In the genomic region with DNA sequence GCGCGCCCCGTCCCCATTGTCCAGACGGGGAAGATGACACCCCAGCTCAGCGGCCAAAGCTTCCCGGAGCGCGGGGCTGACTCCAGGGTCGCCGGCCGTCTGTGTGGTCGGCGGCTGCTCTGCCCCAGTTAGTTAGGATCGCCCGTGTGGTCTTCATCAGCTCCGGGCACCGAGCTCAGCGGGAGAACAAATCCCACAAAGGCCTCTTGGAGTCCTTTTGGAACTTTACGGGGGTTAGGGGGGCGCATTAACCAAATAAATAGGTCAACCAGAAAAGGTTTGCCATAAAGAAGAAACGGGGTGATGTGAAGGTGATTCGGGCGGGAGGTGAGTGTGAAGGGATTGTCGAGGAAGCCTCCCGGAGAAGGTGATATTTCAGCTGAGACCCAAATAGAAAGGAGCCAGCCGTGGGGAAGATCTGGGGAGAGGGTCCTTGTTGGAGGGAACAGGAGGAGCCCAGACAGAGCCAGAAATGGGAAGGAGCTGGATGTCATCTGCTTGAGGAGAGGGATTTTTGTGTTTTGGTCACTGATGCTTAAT, we compare ENCODE assay signal across 8 cellular contexts. TPM values are rescaled to one million over a fixed set of nuclear protein-coding genes. Genes with fewer than 3 reads are reported as not detected.
DNase-seq lines count a peak whose midpoint lies in the region; ATAC-seq and TF ChIP-seq lines count a peak whose summit lies in the region.

No MANE protein-coding gene starts in this region.

- H3K27me3 Mint-ChIP-seq in activated T-helper 17 cell treated with anti-CD3 and anti-CD28 coated beads, Interleukin-2, amount 50 U/mL, for 72 hours = no peaks in the 10 kb centered on the region

- DNase-seq in heart left ventricle (no peak), Right ventricle myocardium inferior (ENCODE audit: missing footprints) (no peak), substantia nigra (lab: John Stamatoyannopoulos, UW) (peak in 1 of 49 donors; percentile 7), cortex of kidney (lab: John Stamatoyannopoulos, UW) (no peak), kidney glomerular epithelial cell (lab: John Stamatoyannopoulos, UW) (no peak)

- intact Hi-C loops in heart left ventricle (cut with DNase I) (loop anchor here in 1 of 10 donors (5.0 kb wide), 1 partner anchor 269 kb away; no protein-coding TSS in a partner anchor), Right ventricle myocardium inferior (cut with DNase I) (loop anchor here (5.0 kb wide), 1 partner anchor 269 kb away; no protein-coding TSS in a partner anchor)

- H3K36me3 Mint-ChIP-seq in activated T-helper 17 cell treated with anti-CD3 and anti-CD28 coated beads, Interleukin-2, amount 50 U/mL, for 72 hours (ENCODE audit: low read depth) = peaks cover 34% of the 10 kb centered on the region

- peak overlapping the region; percentile 89 for H3K4me3 Mint-ChIP-seq in activated T-helper 17 cell treated with anti-CD3 and anti-CD28 coated beads, Interleukin-2, amount 50 U/mL, for 72 hours

- H3K4me3 ChIP-seq in heart left ventricle (peak overlapping the region; percentile 72 to 100 (median 96)), iPS-18c (ENCODE audit: insufficient read depth, low read depth, low read length) (peak overlapping the region; percentile 96)

- no peaks in the 10 kb centered on the region for H3K9me3 ChIP-seq in heart left ventricle
- H3K9me3 ChIP-seq in iPS-18c (ENCODE audit: control insufficient read depth, insufficient read depth, low read length) = no peaks in the 10 kb centered on the region

- peaks cover 0 to 6% (median 0%) of the 10 kb centered on the region in 9 donors for H3K36me3 ChIP-seq in heart left ventricle

- H3K27ac ChIP-seq in heart left ventricle (peak overlapping the region in 10 of 12 donors; percentile 36 to 85 (median 74)), substantia nigra (ENCODE audit: low read depth, low read length, poor library complexity, severe bottlenecking) (peak overlapping the region; percentile 45)

- TF ChIP-seq POLR2A in heart left ventricle (IDR thresholded peaks at IDR 0.05) = no peak

- H3K27me3 ChIP-seq in heart left ventricle = no peaks in the 10 kb centered on the region

- peak overlapping the region; percentile 96 for H3K27ac Mint-ChIP-seq in activated T-helper 17 cell treated with anti-CD3 and anti-CD28 coated beads, Interleukin-2, amount 50 U/mL, for 72 hours

- peaks cover 7 to 36% (median 18%) of the 10 kb centered on the region in 12 donors for H3K4me1 ChIP-seq in heart left ventricle

- no peaks in the 10 kb centered on the region for H3K9me3 Mint-ChIP-seq in activated T-helper 17 cell treated with anti-CD3 and anti-CD28 coated beads, Interleukin-2, amount 50 U/mL, for 72 hours

- ATAC-seq in heart left ventricle (no peak), Right ventricle myocardium inferior (no peak), GM18868 (IDR thresholded peaks at IDR 0.05; ENCODE audit: unreplicated experiment) (no peak)
- no peak for ATAC-seq in activated T-helper 17 cell treated with anti-CD3 and anti-CD28 coated beads, Interleukin-2, amount 50 U/mL, for 72 hours (replicated peaks)

- 0 to 1% (median 1%) methylated on average over 20 to 26 of the region's 26 CpGs for WGBS in heart left ventricle, 4 donors

- peaks cover 18% of the 10 kb centered on the region for H3K4me1 Mint-ChIP-seq in activated T-helper 17 cell treated with anti-CD3 and anti-CD28 coated beads, Interleukin-2, amount 50 U/mL, for 72 hours

- TF ChIP-seq CTCF in heart left ventricle (IDR thresholded peaks at IDR 0.05) = no peak

RNA-seq across cellular contexts. Expression of a gene that starts 0.7 kb away (rescaled TPM):
- total RNA-seq in heart left ventricle = 10 to 100 TPM in 7 of 9 donors, 1 to 10 TPM in 2; 7.6 to 15.2 (median 11.8) TPM
- 1 to 10 TPM; 4.3 to 8.4 TPM for polyA plus RNA-seq in heart left ventricle
- 9.8 TPM for total RNA-seq in Right ventricle myocardium inferior
- 10 to 100 TPM; 65.8 to 70.3 TPM for total RNA-seq in activated T-helper 17 cell treated with anti-CD3 and anti-CD28 coated beads, Interleukin-2, amount 50 U/mL, for 72 hours

RNA-seq across cellular contexts. Expression of a gene that starts 41.9 kb away (rescaled TPM):
- total RNA-seq in heart left ventricle = 1 to 10 TPM; 3.5 to 5.7 (median 4.5) TPM
- 1 to 10 TPM; 1.3 to 5.5 TPM for polyA plus RNA-seq in heart left ventricle
- 3.3 TPM for total RNA-seq in Right ventricle myocardium inferior
- total RNA-seq in activated T-helper 17 cell treated with anti-CD3 and anti-CD28 coated beads, Interleukin-2, amount 50 U/mL, for 72 hours = 1 to 10 TPM; 5.6 to 6.3 TPM

RNA-seq across cellular contexts. Expression of a gene that starts 49.3 kb away (rescaled TPM):
- under 1 TPM in 5 of 9 donors, not detected in 4; 0.11 to 0.45 (median 0.27) TPM for total RNA-seq in heart left ventricle
- polyA plus RNA-seq in heart left ventricle = under 1 TPM; 0.04 to 0.11 TPM
- total RNA-seq in Right ventricle myocardium inferior = 0.22 TPM
- under 1 TPM; 0.26 to 0.30 TPM for total RNA-seq in activated T-helper 17 cell treated with anti-CD3 and anti-CD28 coated beads, Interleukin-2, amount 50 U/mL, for 72 hours
